1 cellular context compared by ENCODE assay signal in the genomic region with DNA sequence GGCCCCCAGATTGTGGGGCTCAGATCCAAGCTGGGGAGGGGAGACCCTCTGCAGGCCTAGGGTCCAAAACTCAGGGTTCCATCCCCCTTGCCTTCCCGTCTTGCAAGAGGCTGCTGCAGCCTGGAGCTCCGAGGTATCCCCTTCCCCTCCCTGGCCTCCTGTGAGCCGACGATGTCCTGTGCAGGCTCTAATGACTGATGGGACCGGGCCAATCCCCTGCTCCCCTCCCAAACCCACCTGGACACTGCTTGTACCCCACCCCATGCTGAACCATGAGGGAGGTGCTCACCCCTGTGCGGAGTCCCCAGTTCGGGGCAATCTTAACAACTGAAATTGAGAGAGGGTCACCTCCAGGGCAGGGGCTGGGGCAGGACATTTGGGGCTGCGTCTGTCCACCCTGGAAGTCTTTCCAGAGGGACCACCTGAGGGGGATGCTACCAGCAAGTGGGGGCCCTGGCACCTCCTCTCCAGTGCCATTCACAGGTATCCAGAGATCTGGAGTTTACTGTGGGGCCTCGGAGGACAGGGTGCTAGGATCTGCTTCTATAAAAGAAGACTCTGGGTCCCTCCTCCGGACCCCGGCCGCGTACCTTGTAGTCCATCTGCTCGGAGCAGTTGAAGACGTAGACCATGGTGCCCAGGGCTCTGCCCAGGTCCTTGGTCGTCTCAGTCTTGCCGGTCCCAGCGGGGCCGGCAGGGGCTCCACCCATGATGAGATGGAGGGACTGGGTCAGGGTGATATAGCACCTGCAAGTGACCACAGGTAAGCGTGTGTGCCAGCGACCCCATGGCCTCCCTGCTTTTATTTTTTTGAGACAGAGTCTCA.
TF ChIP-seq lines count a peak whose summit lies in the region.

No MANE protein-coding gene starts in this region.

TF ChIP-seq in GM23338, 12 proteins besides CTCF, POLR2A, EP300 and RAD21:
- TF ChIP-seq, protein P1, sequence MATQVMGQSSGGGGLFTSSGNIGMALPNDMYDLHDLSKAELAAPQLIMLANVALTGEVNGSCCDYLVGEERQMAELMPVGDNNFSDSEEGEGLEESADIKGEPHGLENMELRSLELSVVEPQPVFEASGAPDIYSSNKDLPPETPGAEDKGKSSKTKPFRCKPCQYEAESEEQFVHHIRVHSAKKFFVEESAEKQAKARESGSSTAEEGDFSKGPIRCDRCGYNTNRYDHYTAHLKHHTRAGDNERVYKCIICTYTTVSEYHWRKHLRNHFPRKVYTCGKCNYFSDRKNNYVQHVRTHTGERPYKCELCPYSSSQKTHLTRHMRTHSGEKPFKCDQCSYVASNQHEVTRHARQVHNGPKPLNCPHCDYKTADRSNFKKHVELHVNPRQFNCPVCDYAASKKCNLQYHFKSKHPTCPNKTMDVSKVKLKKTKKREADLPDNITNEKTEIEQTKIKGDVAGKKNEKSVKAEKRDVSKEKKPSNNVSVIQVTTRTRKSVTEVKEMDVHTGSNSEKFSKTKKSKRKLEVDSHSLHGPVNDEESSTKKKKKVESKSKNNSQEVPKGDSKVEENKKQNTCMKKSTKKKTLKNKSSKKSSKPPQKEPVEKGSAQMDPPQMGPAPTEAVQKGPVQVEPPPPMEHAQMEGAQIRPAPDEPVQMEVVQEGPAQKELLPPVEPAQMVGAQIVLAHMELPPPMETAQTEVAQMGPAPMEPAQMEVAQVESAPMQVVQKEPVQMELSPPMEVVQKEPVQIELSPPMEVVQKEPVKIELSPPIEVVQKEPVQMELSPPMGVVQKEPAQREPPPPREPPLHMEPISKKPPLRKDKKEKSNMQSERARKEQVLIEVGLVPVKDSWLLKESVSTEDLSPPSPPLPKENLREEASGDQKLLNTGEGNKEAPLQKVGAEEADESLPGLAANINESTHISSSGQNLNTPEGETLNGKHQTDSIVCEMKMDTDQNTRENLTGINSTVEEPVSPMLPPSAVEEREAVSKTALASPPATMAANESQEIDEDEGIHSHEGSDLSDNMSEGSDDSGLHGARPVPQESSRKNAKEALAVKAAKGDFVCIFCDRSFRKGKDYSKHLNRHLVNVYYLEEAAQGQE (IDR thresholded peaks at IDR 0.05; ENCODE audit: unreplicated experiment) = no peak
- TF ChIP-seq, protein P2, sequence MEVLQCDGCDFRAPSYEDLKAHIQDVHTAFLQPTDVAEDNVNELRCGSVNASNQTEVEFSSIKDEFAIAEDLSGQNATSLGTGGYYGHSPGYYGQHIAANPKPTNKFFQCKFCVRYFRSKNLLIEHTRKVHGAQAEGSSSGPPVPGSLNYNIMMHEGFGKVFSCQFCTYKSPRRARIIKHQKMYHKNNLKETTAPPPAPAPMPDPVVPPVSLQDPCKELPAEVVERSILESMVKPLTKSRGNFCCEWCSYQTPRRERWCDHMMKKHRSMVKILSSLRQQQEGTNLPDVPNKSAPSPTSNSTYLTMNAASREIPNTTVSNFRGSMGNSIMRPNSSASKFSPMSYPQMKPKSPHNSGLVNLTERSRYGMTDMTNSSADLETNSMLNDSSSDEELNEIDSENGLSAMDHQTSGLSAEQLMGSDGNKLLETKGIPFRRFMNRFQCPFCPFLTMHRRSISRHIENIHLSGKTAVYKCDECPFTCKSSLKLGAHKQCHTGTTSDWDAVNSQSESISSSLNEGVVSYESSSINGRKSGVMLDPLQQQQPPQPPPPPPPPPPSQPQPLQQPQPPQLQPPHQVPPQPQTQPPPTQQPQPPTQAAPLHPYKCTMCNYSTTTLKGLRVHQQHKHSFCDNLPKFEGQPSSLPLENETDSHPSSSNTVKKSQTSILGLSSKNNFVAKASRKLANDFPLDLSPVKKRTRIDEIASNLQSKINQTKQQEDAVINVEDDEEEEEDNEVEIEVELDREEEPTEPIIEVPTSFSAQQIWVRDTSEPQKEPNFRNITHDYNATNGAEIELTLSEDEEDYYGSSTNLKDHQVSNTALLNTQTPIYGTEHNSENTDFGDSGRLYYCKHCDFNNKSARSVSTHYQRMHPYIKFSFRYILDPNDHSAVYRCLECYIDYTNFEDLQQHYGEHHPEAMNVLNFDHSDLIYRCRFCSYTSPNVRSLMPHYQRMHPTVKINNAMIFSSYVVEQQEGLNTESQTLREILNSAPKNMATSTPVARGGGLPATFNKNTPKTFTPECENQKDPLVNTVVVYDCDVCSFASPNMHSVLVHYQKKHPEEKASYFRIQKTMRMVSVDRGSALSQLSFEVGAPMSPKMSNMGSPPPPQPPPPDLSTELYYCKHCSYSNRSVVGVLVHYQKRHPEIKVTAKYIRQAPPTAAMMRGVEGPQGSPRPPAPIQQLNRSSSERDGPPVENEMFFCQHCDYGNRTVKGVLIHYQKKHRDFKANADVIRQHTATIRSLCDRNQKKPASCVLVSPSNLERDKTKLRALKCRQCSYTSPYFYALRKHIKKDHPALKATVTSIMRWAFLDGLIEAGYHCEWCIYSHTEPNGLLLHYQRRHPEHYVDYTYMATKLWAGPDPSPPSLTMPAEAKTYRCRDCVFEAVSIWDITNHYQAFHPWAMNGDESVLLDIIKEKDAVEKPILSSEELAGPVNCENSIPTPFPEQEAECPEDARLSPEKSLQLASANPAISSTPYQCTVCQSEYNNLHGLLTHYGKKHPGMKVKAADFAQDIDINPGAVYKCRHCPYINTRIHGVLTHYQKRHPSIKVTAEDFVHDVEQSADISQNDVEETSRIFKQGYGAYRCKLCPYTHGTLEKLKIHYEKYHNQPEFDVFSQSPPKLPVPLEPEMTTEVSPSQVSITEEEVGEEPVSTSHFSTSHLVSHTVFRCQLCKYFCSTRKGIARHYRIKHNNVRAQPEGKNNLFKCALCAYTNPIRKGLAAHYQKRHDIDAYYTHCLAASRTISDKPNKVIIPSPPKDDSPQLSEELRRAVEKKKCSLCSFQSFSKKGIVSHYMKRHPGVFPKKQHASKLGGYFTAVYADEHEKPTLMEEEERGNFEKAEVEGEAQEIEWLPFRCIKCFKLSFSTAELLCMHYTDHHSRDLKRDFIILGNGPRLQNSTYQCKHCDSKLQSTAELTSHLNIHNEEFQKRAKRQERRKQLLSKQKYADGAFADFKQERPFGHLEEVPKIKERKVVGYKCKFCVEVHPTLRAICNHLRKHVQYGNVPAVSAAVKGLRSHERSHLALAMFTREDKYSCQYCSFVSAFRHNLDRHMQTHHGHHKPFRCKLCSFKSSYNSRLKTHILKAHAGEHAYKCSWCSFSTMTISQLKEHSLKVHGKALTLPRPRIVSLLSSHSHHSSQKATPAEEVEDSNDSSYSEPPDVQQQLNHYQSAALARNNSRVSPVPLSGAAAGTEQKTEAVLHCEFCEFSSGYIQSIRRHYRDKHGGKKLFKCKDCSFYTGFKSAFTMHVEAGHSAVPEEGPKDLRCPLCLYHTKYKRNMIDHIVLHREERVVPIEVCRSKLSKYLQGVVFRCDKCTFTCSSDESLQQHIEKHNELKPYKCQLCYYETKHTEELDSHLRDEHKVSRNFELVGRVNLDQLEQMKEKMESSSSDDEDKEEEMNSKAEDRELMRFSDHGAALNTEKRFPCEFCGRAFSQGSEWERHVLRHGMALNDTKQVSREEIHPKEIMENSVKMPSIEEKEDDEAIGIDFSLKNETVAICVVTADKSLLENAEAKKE (CRISPR knock-in tag; IDR thresholded peaks at IDR 0.05) = no peak
- TF ChIP-seq POLR2AphosphoS5 (IDR thresholded peaks at IDR 0.05; ENCODE audit: low read depth) = no peak
- TF ChIP-seq CREB1 (CRISPR knock-in tag; IDR thresholded peaks at IDR 0.05; ENCODE audit: low read depth) = no peak
- TF ChIP-seq, protein P3, sequence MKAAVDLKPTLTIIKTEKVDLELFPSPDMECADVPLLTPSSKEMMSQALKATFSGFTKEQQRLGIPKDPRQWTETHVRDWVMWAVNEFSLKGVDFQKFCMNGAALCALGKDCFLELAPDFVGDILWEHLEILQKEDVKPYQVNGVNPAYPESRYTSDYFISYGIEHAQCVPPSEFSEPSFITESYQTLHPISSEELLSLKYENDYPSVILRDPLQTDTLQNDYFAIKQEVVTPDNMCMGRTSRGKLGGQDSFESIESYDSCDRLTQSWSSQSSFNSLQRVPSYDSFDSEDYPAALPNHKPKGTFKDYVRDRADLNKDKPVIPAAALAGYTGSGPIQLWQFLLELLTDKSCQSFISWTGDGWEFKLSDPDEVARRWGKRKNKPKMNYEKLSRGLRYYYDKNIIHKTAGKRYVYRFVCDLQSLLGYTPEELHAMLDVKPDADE (IDR thresholded peaks at IDR 0.05) = no peak
- TF ChIP-seq ZNF114 (CRISPR knock-in tag; IDR thresholded peaks at IDR 0.05) = no peak
- TF ChIP-seq EZH2 (IDR thresholded peaks at IDR 0.05; ENCODE audit: low read depth, unreplicated experiment) = no peak
- no peak for TF ChIP-seq JUNB (IDR thresholded peaks at IDR 0.05; ENCODE audit: unreplicated experiment)
- TF ChIP-seq ZNF331 (CRISPR knock-in tag; IDR thresholded peaks at IDR 0.05; ENCODE audit: low read depth) = no peak
- TF ChIP-seq NANOG (IDR thresholded peaks at IDR 0.05; ENCODE audit: borderline replicate concordance) = no peak
- TF ChIP-seq STAT1 (IDR thresholded peaks at IDR 0.05; ENCODE audit: unreplicated experiment) = no peak
- no peak for TF ChIP-seq EZH2phosphoT487 (IDR thresholded peaks at IDR 0.05; ENCODE audit: unreplicated experiment)
